In the genomic region with DNA sequence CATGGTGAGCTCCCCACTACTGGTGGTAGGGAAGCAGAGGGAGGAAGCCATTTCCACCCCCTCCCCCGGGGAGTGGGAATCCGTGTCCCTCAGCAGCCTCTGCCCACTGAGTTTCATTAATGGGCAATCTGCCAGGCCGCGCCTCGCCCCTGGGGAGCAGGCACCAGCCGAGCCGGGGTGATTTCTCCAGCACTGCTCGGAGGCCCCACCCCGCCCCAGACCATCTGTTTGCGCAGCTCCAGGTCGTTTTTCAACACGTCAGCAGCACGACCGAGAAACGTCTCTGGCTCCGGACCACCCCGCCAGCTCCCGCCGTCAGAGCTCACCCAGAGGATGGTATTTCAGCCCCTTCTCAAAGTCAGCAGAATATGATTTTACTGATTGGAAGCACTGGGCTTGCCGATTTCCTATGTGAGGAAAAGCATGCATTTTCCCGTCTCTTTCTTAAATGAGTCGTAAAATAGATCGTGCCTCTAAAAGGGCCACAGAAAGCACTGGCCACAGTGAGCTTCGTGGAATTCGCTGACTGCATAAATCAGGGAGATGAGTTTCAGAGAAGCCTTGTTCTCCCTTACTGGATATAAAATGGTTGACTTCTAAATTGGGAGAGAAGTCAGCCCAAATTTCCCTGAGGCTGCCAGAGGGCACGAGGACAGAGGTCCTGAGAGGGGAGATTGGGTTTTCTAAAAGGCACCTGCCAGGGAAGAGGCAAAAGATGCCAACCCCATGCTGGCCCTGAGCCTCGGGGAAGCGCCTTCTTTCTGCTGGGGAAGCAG, we compare ENCODE assay signal across 20 cellular contexts. TPM values are rescaled to one million over a fixed set of nuclear protein-coding genes. Genes with fewer than 3 reads are reported as not detected.
DNase-seq lines count a peak whose midpoint lies in the region; ATAC-seq and TF ChIP-seq lines count a peak whose summit lies in the region.
"Had no signal": no experiment of that assay in that cellular context is flagged by ENCODE, and none has a peak within 500 bp of the region (broad histone marks: within the 10 kb centered on the region; RNA-seq: fewer than 3 reads in every experiment).

No MANE protein-coding gene starts in this region.

- H3K36me3 ChIP-seq in heart right ventricle (no peaks in the 10 kb centered on the region), body of pancreas (replicated peaks in 1 of 2; ENCODE audit: insufficient read depth in 1 of 2, low read depth in 2 of 2) (no peaks in the 10 kb centered on the region), prostate gland (no peaks in the 10 kb centered on the region)
- H3K36me3 ChIP-seq: uterus had no signal

- ATAC-seq in Right ventricle myocardium inferior = no peak
- no peak for ATAC-seq in heart right ventricle
- ATAC-seq in body of pancreas = no peak
- no peak for ATAC-seq in HG03571 (IDR thresholded peaks at IDR 0.05; ENCODE audit: unreplicated experiment)
- ATAC-seq: naive thymus-derived CD4-positive, alpha-beta T cell had no signal

- no peak overlapping the region for H3K4me3 Mint-ChIP-seq in immature natural killer cell
- H3K4me3 Mint-ChIP-seq: CD4-positive, alpha-beta T cell; naive thymus-derived CD4-positive, alpha-beta T cell; T-helper 1 cell treated with Interleukin-12 subunit alpha and Interleukin-12 subunit beta and Interleukin-4 antibody, amounts not matched to agents 30 μg/mL and 1 μg/mL, for 36 hours had no signal

- DNase-seq in Right ventricle myocardium inferior (ENCODE audit: missing footprints) (peak; percentile 51), heart right ventricle (no peak), NCI-H345 (lab: John Stamatoyannopoulos, UW) (peak; percentile 83), body of pancreas (peak in 3 of 4 donors; percentile 25 to 44 (median 34)), prostate gland (ENCODE audit: low spot score) (no peak), immature natural killer cell (no peak), amniotic stem cell (lab: John Stamatoyannopoulos, UW) (no peak)
- DNase-seq: activated CD4-positive, alpha-beta T cell treated with anti-CD3 and anti-CD28 coated beads, Interleukin-2, amount 50 U/mL, for 1 hour; activated CD8-positive, alpha-beta memory T cell treated with anti-CD3 and anti-CD28 coated beads, Interleukin-2, amount 50 U/mL, for 48 hours; activated effector memory CD4-positive, alpha-beta T cell treated with anti-CD3 and anti-CD28 coated beads, Interleukin-2, amount 50 U/mL, for 16 hours; CD4-positive, alpha-beta T cell; GOT3; Karpas-422; mesenchymal stem cell; naive thymus-derived CD4-positive, alpha-beta T cell; NCI-H1048; stimulated activated CD4-positive, alpha-beta T cell treated with anti-CD3 and anti-CD28 coated beads, Interleukin-12 subunit alpha, Interleukin-12 subunit beta, amount 100 ng/mL, for 4 hours; uterus had no signal

- H3K9me3 Mint-ChIP-seq in immature natural killer cell = peaks cover 0 to 5% (median 0%) of the 10 kb centered on the region in 6 donors
- H3K9me3 Mint-ChIP-seq: CD4-positive, alpha-beta T cell had no signal

- TF ChIP-seq CTCF in heart right ventricle (IDR thresholded peaks at IDR 0.05) (no peak), body of pancreas (IDR thresholded peaks at IDR 0.05) (no peak), prostate gland (IDR thresholded peaks at IDR 0.05) (no peak)

- no peak for TF ChIP-seq POLR2A in body of pancreas (IDR thresholded peaks at IDR 0.05)
- TF ChIP-seq POLR2A in prostate gland (IDR thresholded peaks at IDR 0.05) = no peak

- H3K27me3 ChIP-seq in heart right ventricle (peaks cover 10 to 61% (median 40%) of the 10 kb centered on the region in 7 donors), body of pancreas (no peaks in the 10 kb centered on the region), prostate gland (replicated peaks; ENCODE audit: insufficient read depth) (peaks cover 9% of the 10 kb centered on the region)
- H3K27me3 ChIP-seq: uterus had no signal

- H3K27me3 Mint-ChIP-seq in immature natural killer cell (ENCODE audit: low read depth in 3 of 3) = peaks cover 2 to 6% (median 3%) of the 10 kb centered on the region in 3 donors

- H3K27ac Mint-ChIP-seq in immature natural killer cell = no peak overlapping the region
- H3K27ac Mint-ChIP-seq: CD4-positive, alpha-beta T cell; naive thymus-derived CD4-positive, alpha-beta T cell; T-helper 1 cell treated with Interleukin-12 subunit alpha and Interleukin-12 subunit beta and Interleukin-4 antibody, amounts not matched to agents 30 μg/mL and 1 μg/mL, for 36 hours had no signal

- no peaks in the 10 kb centered on the region for H3K4me1 Mint-ChIP-seq in immature natural killer cell

- H3K27ac ChIP-seq in heart right ventricle (no peak overlapping the region), body of pancreas (no peak overlapping the region), prostate gland (no peak overlapping the region)
- H3K27ac ChIP-seq: uterus had no signal

- WGBS in heart right ventricle, 2 donors = 47 to 48% methylated on average over 28 of the region's 28 CpGs
- 42 to 44% methylated on average over 26 to 28 of the region's 28 CpGs for WGBS in body of pancreas, 2 donors
- 26% methylated on average over 21 of the region's 28 CpGs for WGBS in prostate gland

- intact Hi-C loops in Right ventricle myocardium inferior (cut with DNase I) = no loop called here
- intact Hi-C loops in heart right ventricle (cut with DNase I) = no loop called here
- intact Hi-C loops in body of pancreas (cut with DNase I) = no loop called here
- intact Hi-C loops in prostate gland (cut with DNase I) = no loop called here

- H3K9me3 ChIP-seq in heart right ventricle (peaks cover 0 to 8% (median 0%) of the 10 kb centered on the region in 11 donors), body of pancreas (peaks cover 0 to 12% (median 0%) of the 10 kb centered on the region in 3 donors), prostate gland (no peaks in the 10 kb centered on the region)
- H3K9me3 ChIP-seq: uterus had no signal

- peaks cover 0 to 16% (median 8%) of the 10 kb centered on the region in 9 donors for H3K4me1 ChIP-seq in heart right ventricle
- H3K4me1 ChIP-seq in body of pancreas = no peaks in the 10 kb centered on the region
- H3K4me1 ChIP-seq in prostate gland (replicated peaks) = no peaks in the 10 kb centered on the region

- no peaks in the 10 kb centered on the region for H3K36me3 Mint-ChIP-seq in immature natural killer cell

- no peak overlapping the region for H3K4me3 ChIP-seq in heart right ventricle
- no peak overlapping the region for H3K4me3 ChIP-seq in body of pancreas
- no peak overlapping the region for H3K4me3 ChIP-seq in prostate gland
- H3K4me3 ChIP-seq: uterus had no signal

RNA-seq across cellular contexts. Expression of gene OLFM1, which starts 47.0 kb away (rescaled TPM):
- 17.9 TPM for total RNA-seq in Right ventricle myocardium inferior
- 10 to 100 TPM in 2 of 10 donors, 1 to 10 TPM in 8; 3.3 to 13.3 (median 5.9) TPM for total RNA-seq in heart right ventricle
- 10 to 100 TPM; 11.3 to 14.9 TPM for polyA plus RNA-seq in heart right ventricle
- 1 to 10 TPM; 6.3 to 7.8 TPM for total RNA-seq in body of pancreas
- total RNA-seq in prostate gland = 10 to 100 TPM; 11.7 to 23.3 TPM
- not detected for polyA plus RNA-seq in immature natural killer cell
- total RNA-seq: CD4-positive, alpha-beta T cell had no signal
- polyA plus RNA-seq: naive thymus-derived CD4-positive, alpha-beta T cell had no signal

Comparison
In these comparisons a context has a peak if more than half of its experiments do, and no peak if none do; other contexts are left out.
1. DNase-seq: peak in Right ventricle myocardium inferior (single experiment), NCI-H345 (single experiment) and body of pancreas (3 of 4); none in heart right ventricle (0 of 2), prostate gland (single experiment), immature natural killer cell (0 of 3) and amniotic stem cell (single experiment).